Comparison of ENCODE assay signal across 3 cellular contexts in the genomic region with DNA sequence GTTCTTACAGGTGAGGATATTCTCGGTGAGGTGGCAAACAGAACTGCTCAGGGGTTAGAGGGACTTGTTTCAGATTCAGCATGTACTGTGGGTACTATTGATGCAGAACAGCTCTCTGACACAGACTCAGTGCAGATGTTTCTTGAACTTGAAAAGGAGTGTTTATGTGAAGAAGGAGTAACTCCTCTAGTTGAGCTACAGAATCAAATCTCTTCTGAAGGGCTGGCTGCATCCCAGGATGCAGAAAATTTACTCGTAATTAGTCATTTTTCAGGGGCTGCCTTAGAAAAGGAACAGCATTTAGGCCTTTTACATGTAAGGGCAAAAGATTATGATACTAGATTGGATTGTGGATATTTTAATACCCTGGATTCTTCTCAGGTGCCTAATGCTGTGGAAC.
TF ChIP-seq lines count a peak whose summit lies in the region.

No MANE protein-coding gene starts in this region.

TF ChIP-seq in A549, 52 proteins besides CTCF, POLR2A, EP300 and RAD21:
- TF ChIP-seq RARB (CRISPR knock-in tag; IDR thresholded peaks at IDR 0.05) (no peak), HOXA7 (CRISPR knock-in tag; IDR thresholded peaks at IDR 0.05) (no peak), CHD2 (IDR thresholded peaks at IDR 0.05; ENCODE audit: low read length, partially characterized antibody) (no peak), ZC3H11A (IDR thresholded peaks at IDR 0.05) (no peak), PBX3 (IDR thresholded peaks at IDR 0.05) (no peak), MAX (IDR thresholded peaks at IDR 0.05) (no peak), JUNB (IDR thresholded peaks at IDR 0.05) (no peak)
TF ChIP-seq in A549: peak in this region for 0.

TF ChIP-seq in IMR-90, 13 proteins besides CTCF, POLR2A, EP300 and RAD21:
- TF ChIP-seq RFX5 (IDR thresholded peaks at IDR 0.05; ENCODE audit: low read depth, low read length) (no peak), CHD1 (IDR thresholded peaks at IDR 0.05; ENCODE audit: low read depth, low read length) (no peak), MAFK (IDR thresholded peaks at IDR 0.05; ENCODE audit: low read depth, low read length) (no peak), FOS (IDR thresholded peaks at IDR 0.05; ENCODE audit: low read depth, low read length) (no peak), RCOR1 (IDR thresholded peaks at IDR 0.05; ENCODE audit: insufficient replicate concordance, low read length) (no peak), NFE2L2 (IDR thresholded peaks at IDR 0.05; ENCODE audit: low read depth, low read length) (no peak), MAZ (IDR thresholded peaks at IDR 0.05; ENCODE audit: borderline replicate concordance, low read depth, low read length) (no peak), BHLHE40 (IDR thresholded peaks at IDR 0.05; ENCODE audit: low read depth, low read length) (no peak), SMC3 (IDR thresholded peaks at IDR 0.05; ENCODE audit: low read depth, low read length) (no peak), CEBPB (IDR thresholded peaks at IDR 0.05; ENCODE audit: low read depth, low read length) (no peak), MXI1 (IDR thresholded peaks at IDR 0.05; ENCODE audit: borderline replicate concordance, low read depth, low read length) (no peak)
- TF ChIP-seq, protein P1, sequence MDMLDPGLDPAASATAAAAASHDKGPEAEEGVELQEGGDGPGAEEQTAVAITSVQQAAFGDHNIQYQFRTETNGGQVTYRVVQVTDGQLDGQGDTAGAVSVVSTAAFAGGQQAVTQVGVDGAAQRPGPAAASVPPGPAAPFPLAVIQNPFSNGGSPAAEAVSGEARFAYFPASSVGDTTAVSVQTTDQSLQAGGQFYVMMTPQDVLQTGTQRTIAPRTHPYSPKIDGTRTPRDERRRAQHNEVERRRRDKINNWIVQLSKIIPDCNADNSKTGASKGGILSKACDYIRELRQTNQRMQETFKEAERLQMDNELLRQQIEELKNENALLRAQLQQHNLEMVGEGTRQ (IDR thresholded peaks at IDR 0.05; ENCODE audit: low read depth, low read length): no peak
- TF ChIP-seq, protein P2, sequence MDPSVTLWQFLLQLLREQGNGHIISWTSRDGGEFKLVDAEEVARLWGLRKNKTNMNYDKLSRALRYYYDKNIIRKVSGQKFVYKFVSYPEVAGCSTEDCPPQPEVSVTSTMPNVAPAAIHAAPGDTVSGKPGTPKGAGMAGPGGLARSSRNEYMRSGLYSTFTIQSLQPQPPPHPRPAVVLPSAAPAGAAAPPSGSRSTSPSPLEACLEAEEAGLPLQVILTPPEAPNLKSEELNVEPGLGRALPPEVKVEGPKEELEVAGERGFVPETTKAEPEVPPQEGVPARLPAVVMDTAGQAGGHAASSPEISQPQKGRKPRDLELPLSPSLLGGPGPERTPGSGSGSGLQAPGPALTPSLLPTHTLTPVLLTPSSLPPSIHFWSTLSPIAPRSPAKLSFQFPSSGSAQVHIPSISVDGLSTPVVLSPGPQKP (IDR thresholded peaks at IDR 0.05; ENCODE audit: borderline replicate concordance, low read depth, low read length): no peak

TF ChIP-seq in H1, 55 proteins besides CTCF, POLR2A, EP300 and RAD21:
- TF ChIP-seq MAFK (IDR thresholded peaks at IDR 0.05; ENCODE audit: low read depth, low read length): no peak
- TF ChIP-seq JUND (IDR thresholded peaks at IDR 0.05; ENCODE audit: low read length): no peak
